In the genomic region with DNA sequence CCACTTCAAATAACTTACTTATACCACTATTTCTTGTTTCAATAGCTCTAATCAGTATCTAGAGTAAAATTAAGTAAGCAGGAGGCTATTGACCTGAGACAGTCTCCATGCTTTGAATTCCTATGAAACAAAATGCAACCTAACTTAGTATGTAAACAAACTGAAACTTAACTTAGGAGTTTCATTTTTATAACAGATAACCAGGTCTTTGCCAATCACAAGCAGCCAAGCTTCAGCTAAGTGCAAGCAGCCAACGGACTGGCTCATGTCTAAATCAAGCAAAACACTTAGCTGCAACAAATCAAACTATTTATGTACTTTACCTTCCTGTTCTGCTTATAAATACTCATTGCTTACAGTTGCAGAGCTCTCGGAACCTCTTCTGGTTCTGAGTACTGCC, we compare ENCODE assay signal across 10 cellular contexts. TPM values are rescaled to one million over a fixed set of nuclear protein-coding genes. Genes with fewer than 3 reads are reported as not detected.
DNase-seq lines count a peak whose midpoint lies in the region; ATAC-seq and TF ChIP-seq lines count a peak whose summit lies in the region.
"Had no signal": no experiment of that assay in that cellular context is flagged by ENCODE, and none has a peak within 500 bp of the region (broad histone marks: within the 10 kb centered on the region; RNA-seq: fewer than 3 reads in every experiment).

No MANE protein-coding gene starts in this region.

- peaks cover 25% of the 10 kb centered on the region for H3K4me1 ChIP-seq in body of pancreas
- H3K4me1 ChIP-seq in tibial nerve: peaks cover 0 to 6% (median 3%) of the 10 kb centered on the region in 4 donors

- peak overlapping the region; percentile 68 for H3K4me3 Mint-ChIP-seq in stimulated activated naive CD8-positive, alpha-beta T cell treated with anti-CD3 and anti-CD28 coated beads, Interleukin-15, Interleukin-2, amounts not matched to agents 100 ng/mL and 50 ng/mL, for 24 hours
- H3K4me3 Mint-ChIP-seq: endodermal cell had no signal

- TF ChIP-seq CTCF in body of pancreas (IDR thresholded peaks at IDR 0.05) (no peak), tibial nerve (IDR thresholded peaks at IDR 0.05) (no peak)

- peak overlapping the region; percentile 2 to 59 (median 24) for H3K27ac ChIP-seq in body of pancreas
- H3K27ac ChIP-seq in tibial nerve: peak overlapping the region in 1 of 4 donors; percentile 33

- no peak for TF ChIP-seq POLR2A in body of pancreas (IDR thresholded peaks at IDR 0.05)
- TF ChIP-seq POLR2A in tibial nerve (IDR thresholded peaks at IDR 0.05): no peak

- no peak overlapping the region for H3K4me3 ChIP-seq in body of pancreas
- no peak overlapping the region for H3K4me3 ChIP-seq in tibial nerve

- H3K27me3 ChIP-seq in body of pancreas: no peaks in the 10 kb centered on the region
- no peaks in the 10 kb centered on the region for H3K27me3 ChIP-seq in tibial nerve

- H3K27me3 Mint-ChIP-seq in stimulated activated naive CD8-positive, alpha-beta T cell treated with anti-CD3 and anti-CD28 coated beads, Interleukin-15, Interleukin-2, amounts not matched to agents 100 ng/mL and 50 ng/mL, for 24 hours: no peaks in the 10 kb centered on the region

- no peak for ATAC-seq in stimulated activated naive CD8-positive, alpha-beta T cell treated with anti-CD3 and anti-CD28 coated beads, Interleukin-15, Interleukin-2, amounts not matched to agents 100 U/mL and 50 U/mL, for 24 hours
- ATAC-seq in HG03175 (IDR thresholded peaks at IDR 0.05; ENCODE audit: unreplicated experiment) (peak; percentile 23), body of pancreas (peak; percentile 40), HG02840 (IDR thresholded peaks at IDR 0.05; ENCODE audit: low FRiP score, unreplicated experiment) (no peak)

- no peak for TF ChIP-seq EP300 in tibial nerve (IDR thresholded peaks at IDR 0.05)

- H3K9me3 Mint-ChIP-seq in stimulated activated naive CD8-positive, alpha-beta T cell treated with anti-CD3 and anti-CD28 coated beads, Interleukin-15, Interleukin-2, amounts not matched to agents 100 ng/mL and 50 ng/mL, for 24 hours: no peaks in the 10 kb centered on the region

- H3K27ac Mint-ChIP-seq in stimulated activated naive CD8-positive, alpha-beta T cell treated with anti-CD3 and anti-CD28 coated beads, Interleukin-15, Interleukin-2, amounts not matched to agents 100 ng/mL and 50 ng/mL, for 24 hours: peak overlapping the region; percentile 23
- H3K27ac Mint-ChIP-seq: endodermal cell had no signal

- H3K9me3 ChIP-seq in body of pancreas: no peaks in the 10 kb centered on the region
- no peaks in the 10 kb centered on the region for H3K9me3 ChIP-seq in tibial nerve

- intact Hi-C loops in body of pancreas (cut with DNase I): no loop called here

- WGBS in body of pancreas, 2 donors: 5% methylated on average over 2 of the region's 2 CpGs
- WGBS in tibial nerve, 2 donors: 50 to 64% methylated on average over 2 of the region's 2 CpGs

- H3K36me3 Mint-ChIP-seq in stimulated activated naive CD8-positive, alpha-beta T cell treated with anti-CD3 and anti-CD28 coated beads, Interleukin-15, Interleukin-2, amounts not matched to agents 100 ng/mL and 50 ng/mL, for 24 hours (ENCODE audit: low read depth): peaks cover 5% of the 10 kb centered on the region

- peaks cover 63% of the 10 kb centered on the region for H3K4me1 Mint-ChIP-seq in stimulated activated naive CD8-positive, alpha-beta T cell treated with anti-CD3 and anti-CD28 coated beads, Interleukin-15, Interleukin-2, amounts not matched to agents 100 ng/mL and 50 ng/mL, for 24 hours (ENCODE audit: low read depth)

- DNase-seq in stimulated activated naive CD8-positive, alpha-beta T cell treated with anti-CD3 and anti-CD28 coated beads, Interleukin-15, Interleukin-2, amounts not matched to agents 100 U/mL and 50 U/mL, for 24 hours: no peak
- DNase-seq in body of pancreas (peak in 2 of 4 donors; percentile 37 to 45), tibial nerve (ENCODE audit: low spot score in 2 of 2) (no peak), LoVo (ENCODE audit: low spot score) (no peak), epidermal melanocyte (ENCODE audit: insufficient read length, low spot score) (no peak)
- DNase-seq: endodermal cell had no signal

- no peaks in the 10 kb centered on the region for H3K36me3 ChIP-seq in body of pancreas (replicated peaks in 1 of 2; ENCODE audit: insufficient read depth in 1 of 2, low read depth in 2 of 2)
- no peaks in the 10 kb centered on the region for H3K36me3 ChIP-seq in tibial nerve

RNA-seq across cellular contexts. Expression of gene GSTK1, which starts 4.4 kb away (rescaled TPM):
- 100 to 1,000 TPM in 1 of 2 donors, 10 to 100 TPM in 1; 75.8 to 109 TPM for total RNA-seq in body of pancreas
- total RNA-seq in tibial nerve: 100 to 1,000 TPM; 149 to 202 (median 161) TPM

RNA-seq across cellular contexts. Expression of gene TMEM139, which starts 25.9 kb away (rescaled TPM):
- total RNA-seq in body of pancreas: 10 to 100 TPM; 13.2 to 23.9 TPM
- 10 to 100 TPM in 1 of 4 donors, 1 to 10 TPM in 3; 2.1 to 12.0 (median 6.4) TPM for total RNA-seq in tibial nerve

RNA-seq across cellular contexts. Expression of gene CASP2, which starts 29.3 kb away (rescaled TPM):
- total RNA-seq in body of pancreas: 1 to 10 TPM; 4.6 to 9.3 TPM
- 10 to 100 TPM; 18.4 to 25.2 (median 21.3) TPM for total RNA-seq in tibial nerve

RNA-seq across cellular contexts. Expression of gene TAS2R40, which starts 37.0 kb away (rescaled TPM):
- total RNA-seq in body of pancreas: not detected
- total RNA-seq in tibial nerve: not detected
- total RNA-seq: endodermal cell, subcutaneous adipose tissue had no signal

RNA-seq across cellular contexts. Expression of gene CLCN1, which starts 57.1 kb away (rescaled TPM):
- total RNA-seq in body of pancreas (not detected), tibial nerve (not detected)

Comparison
In these comparisons a context has a peak if more than half of its experiments do, and no peak if none do; other contexts are left out.
1. ATAC-seq: peak in HG03175 (single experiment) and body of pancreas (single experiment); none in stimulated activated naive CD8-positive, alpha-beta T cell treated with anti-CD3 and anti-CD28 coated beads, Interleukin-15, Interleukin-2, amounts not matched to agents 100 U/mL and 50 U/mL, for 24 hours (single experiment) and HG02840 (single experiment).